Comparison of ENCODE assay signal across 1 cellular context in genomic region chr6:20402181-20403079, GRCh38.
A peak's percentile ranks its signal among the peaks of the same experiment; 100 is the strongest.
TF ChIP-seq lines count a peak whose summit lies in the region.

No MANE protein-coding gene starts in this region.

TF ChIP-seq in HEK293, 187 proteins besides CTCF, POLR2A, EP300 and RAD21 (continued from another document):
- TF ChIP-seq ZNF112 (tag by site-specific recombination; IDR thresholded peaks at IDR 0.05) (no peak), GLI4 (tag by site-specific recombination; IDR thresholded peaks at IDR 0.05) (no peak), SP2 (tag by site-specific recombination; IDR thresholded peaks at IDR 0.05) (peak; percentile 51), ZNF16 (tag by site-specific recombination; IDR thresholded peaks at IDR 0.05; ENCODE audit: low read depth) (no peak), ZNF248 (tag by site-specific recombination; IDR thresholded peaks at IDR 0.05) (no peak), FEZF1 (tag by site-specific recombination; IDR thresholded peaks at IDR 0.05) (no peak), ZNF544 (tag by site-specific recombination; IDR thresholded peaks at IDR 0.05) (no peak), ZNF302 (tag by site-specific recombination; IDR thresholded peaks at IDR 0.05; ENCODE audit: low read depth) (no peak), RBAK (tag by site-specific recombination; IDR thresholded peaks at IDR 0.05) (no peak), ZNF341 (tag by site-specific recombination; IDR thresholded peaks at IDR 0.05; ENCODE audit: low read depth) (peak; percentile 23; the same call in 1 of the 2 replicates), KLF9 (tag by site-specific recombination; IDR thresholded peaks at IDR 0.05; ENCODE audit: low read depth) (no peak; the same call in 1 of the 2 replicates), ZNF335 (tag by site-specific recombination; conservative IDR thresholded peaks at IDR 0.05) (no peak), OVOL3 (tag by site-specific recombination; IDR thresholded peaks at IDR 0.05) (0 out of 2 replicates have a peak, but pooled peaks have one; percentile 2), ZNF843 (tag by site-specific recombination; IDR thresholded peaks at IDR 0.05) (no peak), ZFP3 (tag by site-specific recombination; IDR thresholded peaks at IDR 0.05; ENCODE audit: low read depth) (no peak), GFI1B (tag by site-specific recombination; IDR thresholded peaks at IDR 0.05) (no peak), PRDM1 (tag by site-specific recombination; IDR thresholded peaks at IDR 0.05) (peak; percentile 74), ZNF169 (tag by site-specific recombination; IDR thresholded peaks at IDR 0.05) (no peak)
- TF ChIP-seq, protein P1, sequence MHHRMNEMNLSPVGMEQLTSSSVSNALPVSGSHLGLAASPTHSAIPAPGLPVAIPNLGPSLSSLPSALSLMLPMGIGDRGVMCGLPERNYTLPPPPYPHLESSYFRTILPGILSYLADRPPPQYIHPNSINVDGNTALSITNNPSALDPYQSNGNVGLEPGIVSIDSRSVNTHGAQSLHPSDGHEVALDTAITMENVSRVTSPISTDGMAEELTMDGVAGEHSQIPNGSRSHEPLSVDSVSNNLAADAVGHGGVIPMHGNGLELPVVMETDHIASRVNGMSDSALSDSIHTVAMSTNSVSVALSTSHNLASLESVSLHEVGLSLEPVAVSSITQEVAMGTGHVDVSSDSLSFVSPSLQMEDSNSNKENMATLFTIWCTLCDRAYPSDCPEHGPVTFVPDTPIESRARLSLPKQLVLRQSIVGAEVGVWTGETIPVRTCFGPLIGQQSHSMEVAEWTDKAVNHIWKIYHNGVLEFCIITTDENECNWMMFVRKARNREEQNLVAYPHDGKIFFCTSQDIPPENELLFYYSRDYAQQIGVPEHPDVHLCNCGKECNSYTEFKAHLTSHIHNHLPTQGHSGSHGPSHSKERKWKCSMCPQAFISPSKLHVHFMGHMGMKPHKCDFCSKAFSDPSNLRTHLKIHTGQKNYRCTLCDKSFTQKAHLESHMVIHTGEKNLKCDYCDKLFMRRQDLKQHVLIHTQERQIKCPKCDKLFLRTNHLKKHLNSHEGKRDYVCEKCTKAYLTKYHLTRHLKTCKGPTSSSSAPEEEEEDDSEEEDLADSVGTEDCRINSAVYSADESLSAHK (tag by site-specific recombination; IDR thresholded peaks at IDR 0.05), result no peak
- TF ChIP-seq, protein P2, sequence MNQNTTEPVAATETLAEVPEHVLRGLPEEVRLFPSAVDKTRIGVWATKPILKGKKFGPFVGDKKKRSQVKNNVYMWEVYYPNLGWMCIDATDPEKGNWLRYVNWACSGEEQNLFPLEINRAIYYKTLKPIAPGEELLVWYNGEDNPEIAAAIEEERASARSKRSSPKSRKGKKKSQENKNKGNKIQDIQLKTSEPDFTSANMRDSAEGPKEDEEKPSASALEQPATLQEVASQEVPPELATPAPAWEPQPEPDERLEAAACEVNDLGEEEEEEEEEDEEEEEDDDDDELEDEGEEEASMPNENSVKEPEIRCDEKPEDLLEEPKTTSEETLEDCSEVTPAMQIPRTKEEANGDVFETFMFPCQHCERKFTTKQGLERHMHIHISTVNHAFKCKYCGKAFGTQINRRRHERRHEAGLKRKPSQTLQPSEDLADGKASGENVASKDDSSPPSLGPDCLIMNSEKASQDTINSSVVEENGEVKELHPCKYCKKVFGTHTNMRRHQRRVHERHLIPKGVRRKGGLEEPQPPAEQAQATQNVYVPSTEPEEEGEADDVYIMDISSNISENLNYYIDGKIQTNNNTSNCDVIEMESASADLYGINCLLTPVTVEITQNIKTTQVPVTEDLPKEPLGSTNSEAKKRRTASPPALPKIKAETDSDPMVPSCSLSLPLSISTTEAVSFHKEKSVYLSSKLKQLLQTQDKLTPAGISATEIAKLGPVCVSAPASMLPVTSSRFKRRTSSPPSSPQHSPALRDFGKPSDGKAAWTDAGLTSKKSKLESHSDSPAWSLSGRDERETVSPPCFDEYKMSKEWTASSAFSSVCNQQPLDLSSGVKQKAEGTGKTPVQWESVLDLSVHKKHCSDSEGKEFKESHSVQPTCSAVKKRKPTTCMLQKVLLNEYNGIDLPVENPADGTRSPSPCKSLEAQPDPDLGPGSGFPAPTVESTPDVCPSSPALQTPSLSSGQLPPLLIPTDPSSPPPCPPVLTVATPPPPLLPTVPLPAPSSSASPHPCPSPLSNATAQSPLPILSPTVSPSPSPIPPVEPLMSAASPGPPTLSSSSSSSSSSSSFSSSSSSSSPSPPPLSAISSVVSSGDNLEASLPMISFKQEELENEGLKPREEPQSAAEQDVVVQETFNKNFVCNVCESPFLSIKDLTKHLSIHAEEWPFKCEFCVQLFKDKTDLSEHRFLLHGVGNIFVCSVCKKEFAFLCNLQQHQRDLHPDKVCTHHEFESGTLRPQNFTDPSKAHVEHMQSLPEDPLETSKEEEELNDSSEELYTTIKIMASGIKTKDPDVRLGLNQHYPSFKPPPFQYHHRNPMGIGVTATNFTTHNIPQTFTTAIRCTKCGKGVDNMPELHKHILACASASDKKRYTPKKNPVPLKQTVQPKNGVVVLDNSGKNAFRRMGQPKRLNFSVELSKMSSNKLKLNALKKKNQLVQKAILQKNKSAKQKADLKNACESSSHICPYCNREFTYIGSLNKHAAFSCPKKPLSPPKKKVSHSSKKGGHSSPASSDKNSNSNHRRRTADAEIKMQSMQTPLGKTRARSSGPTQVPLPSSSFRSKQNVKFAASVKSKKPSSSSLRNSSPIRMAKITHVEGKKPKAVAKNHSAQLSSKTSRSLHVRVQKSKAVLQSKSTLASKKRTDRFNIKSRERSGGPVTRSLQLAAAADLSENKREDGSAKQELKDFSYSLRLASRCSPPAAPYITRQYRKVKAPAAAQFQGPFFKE (tag by site-specific recombination; IDR thresholded peaks at IDR 0.05; ENCODE audit: borderline replicate concordance), result no peak
